Comparison of ENCODE assay signal across 17 cellular contexts in genomic region chr19:34306824-34307223, GRCh38. TPM values are rescaled to one million over a fixed set of nuclear protein-coding genes. Genes with fewer than 3 reads are reported as not detected.
DNase-seq lines count a peak whose midpoint lies in the region; ATAC-seq and TF ChIP-seq lines count a peak whose summit lies in the region.
"Had no signal": no experiment of that assay in that cellular context is flagged by ENCODE, and none has a peak within 500 bp of the region (broad histone marks: within the 10 kb centered on the region; RNA-seq: fewer than 3 reads in every experiment).

No MANE protein-coding gene starts in this region.

- peak overlapping the region in 1 of 2 donors; percentile 72 for H3K9ac ChIP-seq in colonic mucosa (ENCODE audit: low read depth in 2 of 2, low read length in 2 of 2)

- H3K4me1 Mint-ChIP-seq in naive thymus-derived CD8-positive, alpha-beta T cell, result peaks cover 27 to 65% (median 46%) of the 10 kb centered on the region in 4 donors
- peaks cover 5% of the 10 kb centered on the region for H3K4me1 Mint-ChIP-seq in type B pancreatic cell (ENCODE audit: unreplicated experiment)

- H3K36me3 Mint-ChIP-seq in naive thymus-derived CD8-positive, alpha-beta T cell, result peaks cover 0 to 42% (median 14%) of the 10 kb centered on the region in 3 donors
- peaks cover 15% of the 10 kb centered on the region for H3K36me3 Mint-ChIP-seq in type B pancreatic cell

- peak overlapping the region; percentile 68 to 96 (median 86) for H3K27ac Mint-ChIP-seq in naive thymus-derived CD8-positive, alpha-beta T cell
- H3K27ac Mint-ChIP-seq in type B pancreatic cell, result peak overlapping the region; percentile 14
- H3K27ac Mint-ChIP-seq: activated B cell treated with CpG ODN at 0.5 μM for 24 hours; activated naive CD8-positive, alpha-beta T cell treated with anti-CD3 and anti-CD28 coated beads, Interleukin-2, amount 50 U/mL, for 24 hours had no signal

- no peak for DNase-seq in heart right ventricle
- no peak for DNase-seq in Right ventricle myocardium inferior (ENCODE audit: missing footprints)
- no peak for DNase-seq in colonic mucosa
- no peak for DNase-seq in naive thymus-derived CD8-positive, alpha-beta T cell
- no peak for DNase-seq in type B pancreatic cell (ENCODE audit: extremely low spot score, unreplicated experiment)
- DNase-seq in lower lobe of right lung, result no peak
- no peak for DNase-seq in stimulated activated CD8-positive, alpha-beta memory T cell treated with anti-CD3 and anti-CD28 coated beads, Interleukin-4, amount 100 ng/mL, for 48 hours
- DNase-seq in NCI-H2029 treated with DMSO at 0.1 percent for 48 hours (lab: John Stamatoyannopoulos, UW), result no peak
- DNase-seq: activated B cell treated with CpG ODN at 0.5 μM for 24 hours; activated naive CD8-positive, alpha-beta T cell treated with anti-CD3 and anti-CD28 coated beads, Interleukin-2, amount 50 U/mL, for 24 hours; cerebellar nuclear complex; GDM1; KG1; NK-92 treated with Interleukin-12 subunit alpha and Interleukin-12 subunit beta, amount 100 ng/mL, for 24 hours; posterior cingulate gyrus; stimulated activated CD4-positive, alpha-beta T cell treated with anti-CD3 and anti-CD28 coated beads, Interleukin-12 subunit alpha, Interleukin-12 subunit beta, amount 100 ng/mL, for 4 hours; stimulated activated naive CD8-positive, alpha-beta T cell treated with anti-CD3 and anti-CD28 coated beads, Interleukin-15, Interleukin-2, amounts not matched to agents 100 U/mL and 50 U/mL, for 24 hours had no signal

- POLR2A ChIA-PET in naive thymus-derived CD8-positive, alpha-beta T cell (lab: Charles Lee), result interaction anchor here (0.9 kb wide), 1 partner anchor 134 kb away, joined by 3 read pairs; the partner anchor contains the start of gene LSM14A

- no peaks in the 10 kb centered on the region for H3K9me3 ChIP-seq in heart right ventricle
- H3K9me3 ChIP-seq in colonic mucosa, result no peaks in the 10 kb centered on the region
- no peaks in the 10 kb centered on the region for H3K9me3 ChIP-seq in lower lobe of right lung

- ATAC-seq in heart right ventricle (no peak), Right ventricle myocardium inferior (no peak), lower lobe of right lung (no peak)
- ATAC-seq in naive thymus-derived CD8-positive, alpha-beta T cell, result no peak
- ATAC-seq: activated naive CD8-positive, alpha-beta T cell treated with anti-CD3 and anti-CD28 coated beads, Interleukin-2, amount 50 U/mL, for 24 hours; stimulated activated naive CD8-positive, alpha-beta T cell treated with anti-CD3 and anti-CD28 coated beads, Interleukin-15, Interleukin-2, amounts not matched to agents 100 U/mL and 50 U/mL, for 24 hours had no signal

- 86 to 87% methylated on average over 6 of the region's 6 CpGs for WGBS in heart right ventricle, 2 donors

- H3K4me3 ChIP-seq in heart right ventricle, result no peak overlapping the region
- no peak overlapping the region for H3K4me3 ChIP-seq in colonic mucosa
- no peak overlapping the region for H3K4me3 ChIP-seq in lower lobe of right lung

- peaks cover 0 to 49% (median 16%) of the 10 kb centered on the region in 9 donors for H3K36me3 ChIP-seq in heart right ventricle
- H3K36me3 ChIP-seq in colonic mucosa, result no peaks in the 10 kb centered on the region
- peaks cover 39% of the 10 kb centered on the region for H3K36me3 ChIP-seq in lower lobe of right lung

- H3K4me3 Mint-ChIP-seq in naive thymus-derived CD8-positive, alpha-beta T cell, result peak overlapping the region in 3 of 10 donors; percentile 3 to 31 (median 31)
- no peak overlapping the region for H3K4me3 Mint-ChIP-seq in type B pancreatic cell
- H3K4me3 Mint-ChIP-seq: activated B cell treated with CpG ODN at 0.5 μM for 24 hours; activated naive CD8-positive, alpha-beta T cell treated with anti-CD3 and anti-CD28 coated beads, Interleukin-2, amount 50 U/mL, for 24 hours had no signal

- H3K27me3 ChIP-seq in heart right ventricle, result no peaks in the 10 kb centered on the region
- H3K27me3 ChIP-seq in colonic mucosa, result no peaks in the 10 kb centered on the region
- no peaks in the 10 kb centered on the region for H3K27me3 ChIP-seq in lower lobe of right lung (ENCODE audit: low read depth)

- intact Hi-C loops in heart right ventricle (cut with DNase I), result loop anchor here in 2 of 10 donors (5.0 kb wide), 1 partner anchor 35 kb away; no protein-coding TSS in a partner anchor
- intact Hi-C loops in Right ventricle myocardium inferior (cut with DNase I), result no loop called here
- intact Hi-C loops in colonic mucosa (cut with DNase I), result no loop called here
- intact Hi-C loops in lower lobe of right lung (cut with DNase I), result no loop called here

- H3K9me3 Mint-ChIP-seq in naive thymus-derived CD8-positive, alpha-beta T cell, result no peaks in the 10 kb centered on the region
- H3K9me3 Mint-ChIP-seq in type B pancreatic cell, result no peaks in the 10 kb centered on the region
- H3K9me3 Mint-ChIP-seq: activated B cell treated with CpG ODN at 0.5 μM for 24 hours; activated naive CD8-positive, alpha-beta T cell treated with anti-CD3 and anti-CD28 coated beads, Interleukin-2, amount 50 U/mL, for 24 hours had no signal

- TF ChIP-seq CTCF in heart right ventricle (IDR thresholded peaks at IDR 0.05) (no peak), colonic mucosa (IDR thresholded peaks at IDR 0.05) (no peak), type B pancreatic cell (conservative IDR thresholded peaks at IDR 0.05) (no peak), lower lobe of right lung (IDR thresholded peaks at IDR 0.05) (no peak)

- H3K27me3 Mint-ChIP-seq in naive thymus-derived CD8-positive, alpha-beta T cell, result no peaks in the 10 kb centered on the region
- no peaks in the 10 kb centered on the region for H3K27me3 Mint-ChIP-seq in type B pancreatic cell
- H3K27me3 Mint-ChIP-seq: activated B cell treated with CpG ODN at 0.5 μM for 24 hours; activated naive CD8-positive, alpha-beta T cell treated with anti-CD3 and anti-CD28 coated beads, Interleukin-2, amount 50 U/mL, for 24 hours had no signal

- H3K4me1 ChIP-seq in heart right ventricle, result peaks cover 9 to 68% (median 42%) of the 10 kb centered on the region in 9 donors
- no peaks in the 10 kb centered on the region for H3K4me1 ChIP-seq in colonic mucosa
- peaks cover 19% of the 10 kb centered on the region for H3K4me1 ChIP-seq in lower lobe of right lung

- H3K27ac ChIP-seq in heart right ventricle (peak overlapping the region in 7 of 10 donors; percentile 41 to 87 (median 57)), colonic mucosa (peak overlapping the region; percentile 10), lower lobe of right lung (no peak overlapping the region)

RNA-seq across cellular contexts. Expression of gene GARRE1, which starts 52.5 kb away (rescaled TPM):
- total RNA-seq in heart right ventricle (10 to 100 TPM; 17.1 to 28.9 (median 23.7) TPM), Right ventricle myocardium inferior (16.3 TPM), colonic mucosa (10 to 100 TPM; 13.0 to 26.7 TPM), type B pancreatic cell (ENCODE audit: low replicate concordance) (22.5 and 22.8 TPM in 2 replicates), lower lobe of right lung (31.2 TPM)
- polyA plus RNA-seq in heart right ventricle, result 10 to 100 TPM in 1 of 2 donors, 1 to 10 TPM in 1; 7.1 to 10.2 TPM
- total RNA-seq in naive thymus-derived CD8-positive, alpha-beta T cell, result 10 to 100 TPM; 41.5 to 53.7 TPM
- polyA plus RNA-seq in naive thymus-derived CD8-positive, alpha-beta T cell, result 1 to 10 TPM; 5.4 to 6.3 (median 5.6) TPM

RNA-seq across cellular contexts. Expression of gene GPI, which starts 58.2 kb away (rescaled TPM):
- total RNA-seq in heart right ventricle (100 to 1,000 TPM; 517 to 711 (median 563) TPM), Right ventricle myocardium inferior (533 TPM), colonic mucosa (100 to 1,000 TPM; 470 to 592 TPM), type B pancreatic cell (ENCODE audit: low replicate concordance) (241 and 297 TPM in 2 replicates), lower lobe of right lung (136 TPM)
- 100 to 1,000 TPM; 178 to 205 TPM for polyA plus RNA-seq in heart right ventricle
- 100 to 1,000 TPM; 107 to 114 TPM for total RNA-seq in naive thymus-derived CD8-positive, alpha-beta T cell
- 100 to 1,000 TPM; 126 to 179 (median 142) TPM for polyA plus RNA-seq in naive thymus-derived CD8-positive, alpha-beta T cell
